In genomic region chr22:36454916-36455570, GRCh38 we compare ENCODE assay signal across 8 cellular contexts. TPM values are rescaled to one million over a fixed set of nuclear protein-coding genes. Genes with fewer than 3 reads are reported as not detected.
DNase-seq lines count a peak whose midpoint lies in the region; ATAC-seq and TF ChIP-seq lines count a peak whose summit lies in the region.

No MANE protein-coding gene starts in this region.

- TF ChIP-seq CTCF in CD4-positive, alpha-beta T cell (IDR thresholded peaks at IDR 0.05), result no peak
- TF ChIP-seq CTCF in fibroblast of the aortic adventitia (IDR thresholded peaks at IDR 0.05; ENCODE audit: insufficient read depth, low read length) (no peak), nephron (IDR thresholded peaks at IDR 0.05; ENCODE audit: unreplicated experiment in 3 of 3) (no peak)

- CTCF ChIA-PET in CD4-positive, alpha-beta T cell (lab: Charles Lee), result interaction anchor here (1.1 to 2.2 kb wide), 6 partner anchors 16 to 154 kb away, joined by 3 to 11 read pairs (median 5); no protein-coding TSS in a partner anchor

- intact Hi-C loops in CD4-positive, alpha-beta T cell (cut with DNase I, micrococcal nuclease), result loop anchor here (1.0 to 5.0 kb wide), 4 partner anchors 26 to 123 kb away; partner anchors contain the start of gene TXN2 (in 1 of the 2)

- no peaks in the 10 kb centered on the region for H3K36me3 Mint-ChIP-seq in CD4-positive, alpha-beta T cell (ENCODE audit: low read depth)
- no peaks in the 10 kb centered on the region for H3K36me3 Mint-ChIP-seq in nephron (ENCODE audit: low read depth)

- peak; percentile 86 to 97 (median 94) for DNase-seq in CD4-positive, alpha-beta T cell
- peak; percentile 93 for DNase-seq in KBM-7
- peak; percentile 98 for DNase-seq in RPMI8226
- DNase-seq in activated effector memory CD4-positive, alpha-beta T cell treated with Interleukin-2 at 50 U/mL for 16 hours, result peak; percentile 90
- peak; percentile 72 for DNase-seq in fibroblast of the aortic adventitia (ENCODE audit: low read depth)
- peak; percentile 93 for DNase-seq in stimulated activated naive CD4-positive, alpha-beta T cell treated with Interleukin-2 at 50 U/mL for 16 hours (lab: John Stamatoyannopoulos, UW)

- ATAC-seq in CD4-positive, alpha-beta T cell (ENCODE audit: poor library complexity), result peak; percentile 70
- peak; percentile 50 for ATAC-seq in GM21360 (IDR thresholded peaks at IDR 0.05; ENCODE audit: unreplicated experiment)

- peak overlapping the region; percentile 92 for H3K27ac ChIP-seq in CD4-positive, alpha-beta T cell (ENCODE audit: low read depth, low read length)

- no peaks in the 10 kb centered on the region for H3K9me3 Mint-ChIP-seq in CD4-positive, alpha-beta T cell
- H3K9me3 Mint-ChIP-seq in nephron, result no peaks in the 10 kb centered on the region

- peak overlapping the region; percentile 93 for H3K27ac Mint-ChIP-seq in CD4-positive, alpha-beta T cell
- H3K27ac Mint-ChIP-seq in nephron, result peak overlapping the region; percentile 79 to 89 (median 79)

- in situ Hi-C loops in KBM-7 (cut with MboI; ENCODE audit: low pct_unique_long_range_greater_than_20kb, low sequenced_read_pairs), result no loop called here

- no peaks in the 10 kb centered on the region for H3K27me3 Mint-ChIP-seq in CD4-positive, alpha-beta T cell
- H3K27me3 Mint-ChIP-seq in nephron (ENCODE audit: low read depth), result peaks cover 3% of the 10 kb centered on the region

- peak overlapping the region; percentile 48 for H3K4me3 ChIP-seq in fibroblast of the aortic adventitia (ENCODE audit: low read depth, low read length)

- peak overlapping the region; percentile 84 for H3K4me3 Mint-ChIP-seq in CD4-positive, alpha-beta T cell
- H3K4me3 Mint-ChIP-seq in nephron, result peak overlapping the region; percentile 75 to 76 (median 76)

- no peaks in the 10 kb centered on the region for H3K27me3 ChIP-seq in CD4-positive, alpha-beta T cell (ENCODE audit: control insufficient read depth, insufficient read depth, low read length)

- POLR2A ChIA-PET in CD4-positive, alpha-beta T cell (lab: Charles Lee), result interaction anchor here (0.7 to 2.4 kb wide), 12 partner anchors 10 to 162 kb away, joined by 3 to 18 read pairs (median 5); partner anchors contain the start of genes MYH9 and TXN2

- H3K9me3 ChIP-seq in CD4-positive, alpha-beta T cell (ENCODE audit: control insufficient read depth, low read length), result no peaks in the 10 kb centered on the region

- peaks cover 46% of the 10 kb centered on the region for H3K4me1 Mint-ChIP-seq in CD4-positive, alpha-beta T cell (ENCODE audit: low read depth)
- peaks cover 24% of the 10 kb centered on the region for H3K4me1 Mint-ChIP-seq in nephron

RNA-seq across cellular contexts. Expression of gene TXN2, which starts 26.4 kb away (rescaled TPM):
- total RNA-seq in CD4-positive, alpha-beta T cell, result 10 to 100 TPM; 26.4 to 26.5 TPM
- total RNA-seq in fibroblast of the aortic adventitia (ENCODE audit: low replicate concordance), result 38.8 and 74.6 TPM in 2 replicates

RNA-seq across cellular contexts. Expression of gene FOXRED2, which starts 51.8 kb away (rescaled TPM):
- total RNA-seq in CD4-positive, alpha-beta T cell, result 1 to 10 TPM; 1.8 to 2.3 TPM
- total RNA-seq in fibroblast of the aortic adventitia (ENCODE audit: low replicate concordance), result 27.8 and 28.1 TPM in 2 replicates

Comparison
In these comparisons a context has a peak if more than half of its experiments do, and no peak if none do; other contexts are left out.
1. Peak in every context shown above with its lines: DNase-seq, ATAC-seq, H3K4me3 ChIP-seq and H3K27ac ChIP-seq.